18 cellular contexts compared by ENCODE assay signal in the genomic region with DNA sequence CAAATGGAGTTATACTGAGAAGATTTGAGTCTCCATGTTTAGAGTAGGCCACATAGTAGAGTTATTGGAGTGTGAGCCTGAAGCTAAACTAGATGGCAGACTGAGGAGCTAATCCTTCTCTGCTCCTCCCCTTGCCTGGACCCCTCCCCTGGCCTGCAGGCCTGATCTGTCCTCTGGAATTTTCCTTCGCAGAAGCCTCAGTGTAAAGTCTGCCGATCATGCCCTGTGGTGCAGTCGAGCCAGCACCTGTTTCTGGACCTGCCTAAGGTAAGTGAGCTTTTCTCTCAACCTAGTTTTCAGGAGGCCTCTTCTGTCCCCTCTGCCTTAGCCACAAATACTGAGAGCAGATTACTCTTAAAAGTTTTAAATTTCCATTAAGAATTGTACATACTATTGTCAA. TPM values are rescaled to one million over a fixed set of nuclear protein-coding genes. Genes with fewer than 3 reads are reported as not detected.
A peak's percentile ranks its signal among the peaks of the same experiment; 100 is the strongest.
DNase-seq lines count a peak whose midpoint lies in the region; ATAC-seq and TF ChIP-seq lines count a peak whose summit lies in the region.
"Had no signal": no experiment of that assay in that cellular context is flagged by ENCODE, and none has a peak within 500 bp of the region (broad histone marks: within the 10 kb centered on the region; RNA-seq: fewer than 3 reads in every experiment).

No MANE protein-coding gene starts in this region.

- H2AFZ ChIP-seq in mesenchymal stem cell (ENCODE audit: low read depth, low read length) = no peak overlapping the region

- BruUV-seq in Caco-2 (replicated peaks; lab: Mats Ljungman, UMichigan) = no TSS peak

- CTCF ChIA-PET in Caco-2 (lab: Charles Lee) = no interaction called here

- no peak overlapping the region for H2BK15ac ChIP-seq in mesenchymal stem cell (ENCODE audit: low read depth, poor library complexity, severe bottlenecking)

- H3K27me3 ChIP-seq in Caco-2 (replicated peaks; ENCODE audit: control insufficient read depth, insufficient read depth, low read length) (no peaks in the 10 kb centered on the region), mesenchymal stem cell (ENCODE audit: control insufficient read depth in 1 of 2, insufficient read depth in 1 of 2, low read length in 2 of 2) (no peaks in the 10 kb centered on the region), ovary (no peaks in the 10 kb centered on the region)
- H3K27me3 ChIP-seq: BLaER1 had no signal

- no peak for TF ChIP-seq POLR2A in ovary (IDR thresholded peaks at IDR 0.05)

- H2BK120ac ChIP-seq in mesenchymal stem cell (ENCODE audit: low read depth, low read length) = no peak overlapping the region

- no peak for TF ChIP-seq CTCF in Caco-2 (IDR thresholded peaks at IDR 0.05; ENCODE audit: insufficient read depth in 1 of 2, low read depth in 1 of 2, low read length in 1 of 2, severe bottlenecking in 1 of 2, unreplicated experiment in 1 of 2)
- TF ChIP-seq CTCF in chondrocyte (IDR thresholded peaks at IDR 0.05) = no peak
- TF ChIP-seq CTCF in nephron progenitor cell (IDR thresholded peaks at IDR 0.05) = no peak
- no peak for TF ChIP-seq CTCF in ovary (IDR thresholded peaks at IDR 0.05)

- POLR2A ChIA-PET in Caco-2 (lab: Charles Lee) = interaction anchor here (0.5 kb wide), 1 partner anchor 13 kb away, joined by 3 read pairs; no protein-coding TSS in a partner anchor

- peak overlapping the region; percentile 41 for H3K27ac Mint-ChIP-seq in activated T-cell treated with anti-CD3 and anti-CD28 coated beads, Interleukin-2, amount 50 U/mL, for 24 hours
- H3K27ac Mint-ChIP-seq in Caco-2 (ENCODE audit: unreplicated experiment) (no peak overlapping the region), chondrocyte (ENCODE audit: unreplicated experiment) (no peak overlapping the region), nephron progenitor cell (peak overlapping the region; percentile 85)
- H3K27ac Mint-ChIP-seq: CD8-positive, alpha-beta T cell had no signal

- H3K18ac ChIP-seq in mesenchymal stem cell (ENCODE audit: low read depth in 1 of 2, low read length in 2 of 2) = no peak overlapping the region

- peaks cover 2% of the 10 kb centered on the region for H3K4me1 Mint-ChIP-seq in activated T-cell treated with anti-CD3 and anti-CD28 coated beads, Interleukin-2, amount 50 U/mL, for 24 hours (ENCODE audit: low read depth)
- peaks cover 5% of the 10 kb centered on the region for H3K4me1 Mint-ChIP-seq in Caco-2 (ENCODE audit: low read depth, unreplicated experiment)
- no peaks in the 10 kb centered on the region for H3K4me1 Mint-ChIP-seq in chondrocyte (ENCODE audit: low read depth)
- H3K4me1 Mint-ChIP-seq in nephron progenitor cell = no peaks in the 10 kb centered on the region

- no peaks in the 10 kb centered on the region for H3K27me3 Mint-ChIP-seq in activated T-cell treated with anti-CD3 and anti-CD28 coated beads, Interleukin-2, amount 50 U/mL, for 24 hours
- H3K27me3 Mint-ChIP-seq in Caco-2 (ENCODE audit: insufficient read depth, unreplicated experiment) (no peaks in the 10 kb centered on the region), chondrocyte (ENCODE audit: low read depth) (no peaks in the 10 kb centered on the region), nephron progenitor cell (ENCODE audit: low read depth, poor library complexity) (peaks cover 3% of the 10 kb centered on the region)

- no peak for ATAC-seq in HG03354 (IDR thresholded peaks at IDR 0.05; ENCODE audit: poor library complexity, severe bottlenecking, unreplicated experiment)
- ATAC-seq: CD8-positive, alpha-beta T cell; GM12878 had no signal

- no peak overlapping the region for H4K91ac ChIP-seq in mesenchymal stem cell (ENCODE audit: low read length)

- 89% methylated on average over 3 of the region's 3 CpGs for WGBS in mesenchymal stem cell
- WGBS in ovary, 3 donors = 85 to 93% (median 90%) methylated on average over 3 of the region's 3 CpGs

- H3K36me3 Mint-ChIP-seq in activated T-cell treated with anti-CD3 and anti-CD28 coated beads, Interleukin-2, amount 50 U/mL, for 24 hours (ENCODE audit: low read depth) = peaks cover 88% of the 10 kb centered on the region
- H3K36me3 Mint-ChIP-seq in Caco-2 (ENCODE audit: insufficient read depth, unreplicated experiment) (peaks cover 91% of the 10 kb centered on the region), chondrocyte (ENCODE audit: low read depth) (peaks cover 33% of the 10 kb centered on the region), nephron progenitor cell (ENCODE audit: low read depth) (peaks cover 83% of the 10 kb centered on the region)

- H3K9me3 ChIP-seq in Caco-2 (no peaks in the 10 kb centered on the region), mesenchymal stem cell (ENCODE audit: control insufficient read depth, low read length) (no peaks in the 10 kb centered on the region), ovary (no peaks in the 10 kb centered on the region)
- H3K9me3 ChIP-seq: BLaER1 had no signal

- no peaks in the 10 kb centered on the region for H3K4me1 ChIP-seq in Caco-2
- H3K4me1 ChIP-seq in mesenchymal stem cell (ENCODE audit: control insufficient read depth, insufficient read depth, low read depth, low read length) = no peaks in the 10 kb centered on the region
- H3K4me1 ChIP-seq in ovary (ENCODE audit: insufficient read depth) = no peaks in the 10 kb centered on the region
- H3K4me1 ChIP-seq: BLaER1 had no signal

- no peak overlapping the region for H3K14ac ChIP-seq in mesenchymal stem cell (ENCODE audit: low read length in 2 of 2)

- no peak overlapping the region for H2BK12ac ChIP-seq in mesenchymal stem cell (ENCODE audit: low read length in 2 of 2)

- H3K79me1 ChIP-seq in mesenchymal stem cell (replicated peaks; ENCODE audit: low read length, poor library complexity, severe bottlenecking) = peaks cover 24% of the 10 kb centered on the region

- no peak overlapping the region for H4K8ac ChIP-seq in mesenchymal stem cell (ENCODE audit: low read length)

- TF ChIP-seq EP300 in ovary (IDR thresholded peaks at IDR 0.05) = no peak

- no peaks in the 10 kb centered on the region for H3K9me3 Mint-ChIP-seq in activated T-cell treated with anti-CD3 and anti-CD28 coated beads, Interleukin-2, amount 50 U/mL, for 24 hours
- H3K9me3 Mint-ChIP-seq in Caco-2 (ENCODE audit: unreplicated experiment) (peaks cover 6% of the 10 kb centered on the region), chondrocyte (ENCODE audit: low read depth) (no peaks in the 10 kb centered on the region), nephron progenitor cell (peaks cover 21% of the 10 kb centered on the region)
- H3K9me3 Mint-ChIP-seq: CD8-positive, alpha-beta T cell had no signal

- H2BK5ac ChIP-seq in mesenchymal stem cell (ENCODE audit: low read depth, low read length, poor library complexity, severe bottlenecking) = no peak overlapping the region

- H3K27ac ChIP-seq in mesenchymal stem cell (ENCODE audit: low read length, poor library complexity, severe bottlenecking) = no peak overlapping the region
- H3K27ac ChIP-seq in ovary = no peak overlapping the region
- H3K27ac ChIP-seq: BLaER1, KMS-11 had no signal

- H3K36me3 ChIP-seq in Caco-2 (ENCODE audit: control insufficient read depth, insufficient read depth, low read length) (no peaks in the 10 kb centered on the region; the same call in 1 of the 2 replicates), mesenchymal stem cell (ENCODE audit: control insufficient read depth in 1 of 2, insufficient read depth in 2 of 2, low read depth in 1 of 2, low read length in 2 of 2) (peaks cover 63 to 65% of the 10 kb centered on the region in 2 experiments), ovary (no peaks in the 10 kb centered on the region)

- peak overlapping the region in 1 of 2 experiments; percentile 83 for H3K23ac ChIP-seq in mesenchymal stem cell (ENCODE audit: low read length in 2 of 2)

- intact Hi-C loops in Caco-2 (cut with micrococcal nuclease; ENCODE audit: unreplicated experiment) (no loop called here), ovary (cut with DNase I) (no loop called here)

- no peak overlapping the region for H3K4me3 Mint-ChIP-seq in activated T-cell treated with anti-CD3 and anti-CD28 coated beads, Interleukin-2, amount 50 U/mL, for 24 hours
- H3K4me3 Mint-ChIP-seq in Caco-2 (ENCODE audit: unreplicated experiment) (no peak overlapping the region), chondrocyte (ENCODE audit: unreplicated experiment) (no peak overlapping the region), nephron progenitor cell (no peak overlapping the region)
- H3K4me3 Mint-ChIP-seq: CD8-positive, alpha-beta T cell had no signal

- H3K4ac ChIP-seq in mesenchymal stem cell (ENCODE audit: low read depth in 1 of 2, low read length in 2 of 2) = no peak overlapping the region

- DNase-seq in activated T-cell treated with anti-CD3 and anti-CD28 coated beads, Interleukin-2, amount 50 U/mL, for 24 hours = no peak
- no peak for DNase-seq in activated T-cell treated with anti-CD3 and anti-CD28 coated beads, Interleukin-2, amount 50 U/mL, for 1 hour
- DNase-seq in Caco-2 (peak; percentile 54 to 61), chondrocyte (ENCODE audit: low spot score) (peak; percentile 27), nephron progenitor cell (no peak), mesenchymal stem cell (no peak), ovary (no peak)
- DNase-seq: CD8-positive, alpha-beta T cell; DMS79 treated with DMSO at 0.1 percent for 48 hours; GDM1; NCI-H1092; NCI-H2081 treated with DMSO at 0.1 percent for 48 hours; NCI-H510A; NCI-H774 had no signal

- no peak overlapping the region for H3K4me2 ChIP-seq in mesenchymal stem cell (ENCODE audit: low read length, poor library complexity, severe bottlenecking)
- H3K4me2 ChIP-seq: BLaER1, KMS-11 had no signal

- H3K4me3 ChIP-seq in Caco-2 (ENCODE audit: low read depth, low read length) (no peak overlapping the region), mesenchymal stem cell (ENCODE audit: insufficient read depth in 1 of 2, low read depth in 1 of 2, low read length in 2 of 2) (no peak overlapping the region), ovary (no peak overlapping the region)
- H3K4me3 ChIP-seq: BLaER1, GM12878 had no signal

- H3K9ac ChIP-seq in mesenchymal stem cell (ENCODE audit: low read length) = no peak overlapping the region
- H3K9ac ChIP-seq: BLaER1, KMS-11 had no signal

- H2AK5ac ChIP-seq in mesenchymal stem cell (ENCODE audit: low read length, severe bottlenecking) = no peak overlapping the region

RNA-seq across cellular contexts. Expression of a gene that starts 16.2 kb away (rescaled TPM):
- total RNA-seq in Caco-2 (2022) (515 and 583 TPM in 2 replicates), chondrocyte (176 to 350 TPM (median 331 TPM) in 3 replicates), ovary (100 to 1,000 TPM in 2 of 7 donors, 10 to 100 TPM in 5; 21.1 to 479 (median 66.4) TPM)
- 410 TPM for polyA plus RNA-seq in mesenchymal stem cell (2013, experiment 1 of 2)
- 418 TPM for polyA plus RNA-seq in mesenchymal stem cell (2013, experiment 2 of 2)
- 10 to 100 TPM; 30.8 to 87.4 TPM for polyA plus RNA-seq in ovary

RNA-seq across cellular contexts. Expression of a gene that starts 16.3 kb away (rescaled TPM):
- total RNA-seq in Caco-2 (2022) = 62.7 and 79.2 TPM in 2 replicates
- 9.6 to 79.1 TPM (median 79.0 TPM) in 3 replicates for total RNA-seq in chondrocyte
- 43.7 TPM for polyA plus RNA-seq in mesenchymal stem cell (2013, experiment 1 of 2)
- 45.0 TPM for polyA plus RNA-seq in mesenchymal stem cell (2013, experiment 2 of 2)
- 10 to 100 TPM; 22.1 to 84.9 (median 29.2) TPM for total RNA-seq in ovary
- 10 to 100 TPM; 34.9 to 62.1 TPM for polyA plus RNA-seq in ovary

RNA-seq across cellular contexts. Expression of a gene that starts 18.6 kb away (rescaled TPM):
- 82.2 and 105 TPM in 2 replicates for total RNA-seq in Caco-2 (2022)
- total RNA-seq in chondrocyte = 66.9 to 86.5 TPM (median 78.4 TPM) in 3 replicates
- 44.2 TPM for polyA plus RNA-seq in mesenchymal stem cell (2013, experiment 1 of 2)
- polyA plus RNA-seq in mesenchymal stem cell (2013, experiment 2 of 2) = 40.9 TPM
- 100 to 1,000 TPM in 2 of 7 donors, 10 to 100 TPM in 5; 25.2 to 122 (median 79.7) TPM for total RNA-seq in ovary
- polyA plus RNA-seq in ovary = 10 to 100 TPM; 18.1 to 35.0 TPM

RNA-seq across cellular contexts. Expression of a gene that starts 24.4 kb away (rescaled TPM):
- total RNA-seq in Caco-2 (2022) (0.75 and 1.8 TPM in 2 replicates), chondrocyte (2.9 to 3.1 TPM in 2 of 3 replicates, not detected in the other), ovary (1 to 10 TPM; 2.7 to 8.0 (median 4.2) TPM)
- 0.07 TPM for polyA plus RNA-seq in mesenchymal stem cell (2013, experiment 1 of 2)
- 0.12 TPM for polyA plus RNA-seq in mesenchymal stem cell (2013, experiment 2 of 2)
- polyA plus RNA-seq in ovary = 1 to 10 TPM; 2.6 to 9.5 TPM

RNA-seq across cellular contexts. Expression of a gene that starts 43.0 kb away (rescaled TPM):
- total RNA-seq in Caco-2 (2022) (89.4 and 94.4 TPM in 2 replicates), chondrocyte (104 to 117 TPM (median 112 TPM) in 3 replicates), ovary (100 to 1,000 TPM in 1 of 7 donors, 10 to 100 TPM in 6; 70.7 to 100 (median 97.4) TPM)
- polyA plus RNA-seq in mesenchymal stem cell (2013, experiment 1 of 2) = 143 TPM
- 134 TPM for polyA plus RNA-seq in mesenchymal stem cell (2013, experiment 2 of 2)
- 100 to 1,000 TPM; 128 to 226 TPM for polyA plus RNA-seq in ovary

Comparison
In these comparisons a context has a peak if more than half of its experiments do, and no peak if none do; other contexts are left out.
1. DNase-seq: peak in Caco-2 (2 of 2) and chondrocyte (single experiment); none in activated T-cell treated with anti-CD3 and anti-CD28 coated beads, Interleukin-2, amount 50 U/mL, for 24 hours (single experiment), activated T-cell treated with anti-CD3 and anti-CD28 coated beads, Interleukin-2, amount 50 U/mL, for 1 hour (single experiment), nephron progenitor cell (single experiment), mesenchymal stem cell (single experiment) and ovary (0 of 5).
2. H3K27ac Mint-ChIP-seq: peak in activated T-cell treated with anti-CD3 and anti-CD28 coated beads, Interleukin-2, amount 50 U/mL, for 24 hours (single experiment) and nephron progenitor cell (single experiment); none in Caco-2 (single experiment) and chondrocyte (single experiment).